Comparison of ENCODE assay signal across 13 cellular contexts in the genomic region with DNA sequence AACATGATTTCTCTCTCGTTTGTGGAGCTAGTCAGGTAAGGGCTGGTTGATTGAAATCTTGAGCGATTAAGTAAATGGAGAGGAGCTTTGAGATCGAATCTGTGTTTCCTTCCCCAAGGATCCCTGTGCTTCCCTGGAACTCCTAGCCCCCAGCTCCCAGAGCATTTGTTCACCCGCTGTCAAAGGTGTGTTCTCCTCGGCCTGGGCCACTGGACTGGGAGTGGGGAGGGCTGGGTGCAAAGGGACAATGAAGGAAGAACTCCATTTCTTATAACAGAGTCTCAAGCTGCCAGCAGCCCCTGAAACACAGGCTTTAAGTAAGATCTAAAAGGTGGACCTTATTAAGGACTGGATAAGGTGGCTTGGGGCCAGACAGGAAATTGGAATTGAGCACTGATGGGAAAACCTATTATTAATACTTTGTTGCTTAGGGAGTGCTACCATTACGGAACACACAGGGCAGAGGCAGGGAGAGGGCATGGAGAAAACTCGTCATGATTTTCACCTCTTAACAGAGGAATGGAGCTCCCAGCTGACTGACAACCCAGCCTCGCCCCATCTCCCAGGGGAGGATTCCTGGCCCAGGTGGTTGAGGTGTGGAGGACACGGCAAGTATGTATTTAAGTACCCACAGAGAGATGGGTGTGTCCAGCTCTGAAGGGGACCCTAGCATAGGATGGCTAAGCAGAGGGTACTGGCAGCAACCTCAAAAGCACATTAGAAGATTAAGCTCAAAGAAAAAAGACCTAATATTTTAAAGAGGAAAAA.
DNase-seq lines count a peak whose midpoint lies in the region; ATAC-seq, FAIRE-seq and TF ChIP-seq lines count a peak whose summit lies in the region.
"Had no signal": no experiment of that assay in that cellular context is flagged by ENCODE, and none has a peak within 500 bp of the region (broad histone marks: within the 10 kb centered on the region; RNA-seq: fewer than 3 reads in every experiment).

No MANE protein-coding gene starts in this region.

- no peak overlapping the region for H2BK15ac ChIP-seq in H1 (ENCODE audit: low read length)

- no peak overlapping the region for H3K4me3 ChIP-seq in BLaER1 treated with 17β-estradiol and CSF1 and Interleukin-3, amounts not matched to agents 10 nM and 100 nM
- H3K4me3 ChIP-seq in H1 (ENCODE audit: extremely low read depth in 1 of 4, insufficient read depth in 2 of 4, low read depth in 3 of 4, low read length in 4 of 4) (no peak overlapping the region), H7 (ENCODE audit: insufficient read depth, low read depth, low read length) (no peak overlapping the region)
- H3K4me3 ChIP-seq: A549 had no signal

- no peak overlapping the region for H2AK5ac ChIP-seq in H1 (ENCODE audit: low read depth, low read length)

- H2BK12ac ChIP-seq in H1 (ENCODE audit: low read depth, low read length): 0 out of 2 replicates have a peak overlapping the region, but pooled peaks have one; percentile 2

- DNase-seq in DMS79 treated with DMSO at 0.1 percent for 48 hours (lab: John Stamatoyannopoulos, UW) (peak; percentile 23), H1 (ENCODE audit: low read depth in 1 of 2, low spot score in 2 of 2) (no peak), osteocyte (ENCODE audit: extremely low spot score, unreplicated experiment) (peak; percentile 74), H7 (no peak)
- DNase-seq in effector CD4-positive, alpha-beta T cell: no peak
- DNase-seq: BE2C; Caco-2; CD8-positive, alpha-beta memory T cell; H9 had no signal

- WGBS in H1 (ENCODE audit: extremely low coverage in 1 of 2, insufficient coverage in 1 of 2, insufficient read length in 1 of 2, insufficient replicate concordance in 2 of 2, low coverage in 1 of 2, low lambda C conversion rate in 2 of 2, missing lambda C conversion rate in 1 of 2), 2 experiments: 87% methylated on average over 9 of the region's 9 CpGs; no CpG with 5 or more reads in 1 of the 2 experiments

- H4K5ac ChIP-seq in H1 (ENCODE audit: insufficient read length, low read depth, low read length): no peak overlapping the region

- H3K4ac ChIP-seq in H1 (replicated peaks; ENCODE audit: insufficient read length, low read depth, low read length): no peak overlapping the region

- H3K4me2 ChIP-seq in BLaER1 treated with 17β-estradiol and CSF1 and Interleukin-3, amounts not matched to agents 10 nM and 100 nM: peak overlapping the region in 9 of 11 experiments; percentile 31 to 82 (median 65); a peak in 19 of 22 replicates
- H3K4me2 ChIP-seq in H1 (ENCODE audit: insufficient read depth in 1 of 2, low read depth in 2 of 2, low read length in 2 of 2): no peak overlapping the region
- H3K4me2 ChIP-seq: A549 had no signal

- H2BK120ac ChIP-seq in H1 (replicated peaks; ENCODE audit: low read depth, low read length): no peak overlapping the region

- no peak overlapping the region for H3K56ac ChIP-seq in H1 (replicated peaks; ENCODE audit: insufficient read length, low read depth, low read length)

- H3K14ac ChIP-seq in H1 (ENCODE audit: insufficient read length): no peak overlapping the region

- TF ChIP-seq RAD21 in H1 (IDR thresholded peaks at IDR 0.05 in 1 of 2, conservative IDR thresholded peaks at IDR 0.05 in 1 of 2; ENCODE audit: low read depth in 2 of 2, low read length in 2 of 2): no peak

- no peaks in the 10 kb centered on the region for H3K36me3 ChIP-seq in BLaER1 treated with 17β-estradiol and CSF1 and Interleukin-3, amounts not matched to agents 10 nM and 100 nM
- H3K36me3 ChIP-seq in H1 (ENCODE audit: control insufficient read depth in 2 of 4, insufficient read depth in 4 of 4, low read length in 3 of 4) (no peaks in the 10 kb centered on the region), H7 (replicated peaks; ENCODE audit: control insufficient read depth, insufficient read depth, low read length) (no peaks in the 10 kb centered on the region)
- H3K36me3 ChIP-seq: BE2C had no signal

- peaks cover 0 to 52% (median 46%) of the 10 kb centered on the region in 10 experiments; a peak in 17 of 20 replicates for H3K4me1 ChIP-seq in BLaER1 treated with 17β-estradiol and CSF1 and Interleukin-3, amounts not matched to agents 10 nM and 100 nM
- no peaks in the 10 kb centered on the region for H3K4me1 ChIP-seq in H1 (replicated peaks in 1 of 4; ENCODE audit: control insufficient read depth in 3 of 4, insufficient read depth in 4 of 4, low read length in 3 of 4)
- H3K4me1 ChIP-seq: A549, BE2C, Caco-2 had no signal

- H2BK20ac ChIP-seq in H1 (ENCODE audit: low read length): no peak overlapping the region

- H4K20me1 ChIP-seq in BLaER1 treated with 17β-estradiol and CSF1 and Interleukin-3, amounts not matched to agents 10 nM and 100 nM: no peaks in the 10 kb centered on the region
- no peaks in the 10 kb centered on the region for H4K20me1 ChIP-seq in H1 (replicated peaks in 1 of 2; ENCODE audit: control insufficient read depth in 1 of 2, insufficient read depth in 2 of 2, low read length in 2 of 2)

- H3K79me1 ChIP-seq in H1 (ENCODE audit: low read depth, low read length): no peaks in the 10 kb centered on the region

- FAIRE-seq in H1 (lab: Jason Lieb, UNC): no peak
- FAIRE-seq: A549 had no signal

- H3K23ac ChIP-seq in H1 (ENCODE audit: insufficient read length): no peak overlapping the region

- no peak overlapping the region for H2BK5ac ChIP-seq in H1 (ENCODE audit: low read depth, low read length)

- no peak for TF ChIP-seq CTCF in H1 (IDR thresholded peaks at IDR 0.05; ENCODE audit: control extremely low read depth in 1 of 3, insufficient read depth in 1 of 3, low read depth in 1 of 3, low read length in 3 of 3)
- no peak for TF ChIP-seq CTCF in osteocyte (IDR thresholded peaks at IDR 0.05)

- H3K27me3 Mint-ChIP-seq in osteocyte (ENCODE audit: unreplicated experiment): no peaks in the 10 kb centered on the region

- no peak overlapping the region for H4K8ac ChIP-seq in H1 (ENCODE audit: extremely low read depth, insufficient read depth, low read length)

- no peaks in the 10 kb centered on the region for H3K27me3 ChIP-seq in BLaER1 treated with 17β-estradiol and CSF1 and Interleukin-3, amounts not matched to agents 10 nM and 100 nM
- no peaks in the 10 kb centered on the region for H3K27me3 ChIP-seq in H1 (replicated peaks in 1 of 4; ENCODE audit: control insufficient read depth in 3 of 4, extremely low read depth in 1 of 4, insufficient read depth in 3 of 4, low read length in 3 of 4)
- no peaks in the 10 kb centered on the region for H3K27me3 ChIP-seq in H7 (ENCODE audit: control insufficient read depth, insufficient read depth, low read length)
- H3K27me3 ChIP-seq: BE2C had no signal

- no peak overlapping the region for H4K91ac ChIP-seq in H1 (replicated peaks; ENCODE audit: insufficient read length, low read length)

- peak overlapping the region in 1 of 11 experiments; percentile 21; a peak in 1 of 22 replicates for H3K27ac ChIP-seq in BLaER1 treated with 17β-estradiol and CSF1 and Interleukin-3, amounts not matched to agents 10 nM and 100 nM
- no peak overlapping the region for H3K27ac ChIP-seq in H1 (ENCODE audit: low read depth, low read length)
- H3K27ac ChIP-seq: A549, HL-60 had no signal

- no peaks in the 10 kb centered on the region for H3K79me2 ChIP-seq in H1 (ENCODE audit: control insufficient read depth in 1 of 2, insufficient read depth in 2 of 2, low read length in 2 of 2)

- H3K9me3 Mint-ChIP-seq in osteocyte (ENCODE audit: unreplicated experiment): peaks cover 12% of the 10 kb centered on the region

- no peak overlapping the region for H3K4me3 Mint-ChIP-seq in osteocyte (ENCODE audit: unreplicated experiment)
- H3K4me3 Mint-ChIP-seq: CD8-positive, alpha-beta memory T cell; H9 had no signal

- no peak overlapping the region for H2AFZ ChIP-seq in H1 (ENCODE audit: low read length)

- ATAC-seq in HG03439 (IDR thresholded peaks at IDR 0.05; ENCODE audit: unreplicated experiment): no peak
- ATAC-seq: A549 had no signal

- no peak overlapping the region for H3K9ac ChIP-seq in BLaER1 treated with 17β-estradiol and CSF1 and Interleukin-3, amounts not matched to agents 10 nM and 100 nM
- no peak overlapping the region for H3K9ac ChIP-seq in H1 (replicated peaks in 1 of 4; ENCODE audit: extremely low read depth in 1 of 4, low read depth in 3 of 4, low read length in 3 of 4)

- no peaks in the 10 kb centered on the region for H3K23me2 ChIP-seq in H1 (ENCODE audit: low read depth, low read length)

- TF ChIP-seq EP300 in H1 (IDR thresholded peaks at IDR 0.05; ENCODE audit: borderline replicate concordance in 1 of 2, low read depth in 2 of 2, low read length in 2 of 2): no peak

- 0 out of 22 replicates have a peak, but pooled peaks cover 0 to 4% (median 0%) of the 10 kb centered on the region in 11 experiments for H3K9me3 ChIP-seq in BLaER1 treated with 17β-estradiol and CSF1 and Interleukin-3, amounts not matched to agents 10 nM and 100 nM (replicated peaks in 1 of 11)
- no peaks in the 10 kb centered on the region for H3K9me3 ChIP-seq in H1 (ENCODE audit: insufficient read depth in 2 of 2, low read depth in 1 of 2, low read length in 1 of 2)
- H3K9me3 ChIP-seq: A549, BE2C, Caco-2 had no signal

- POLR2A ChIA-PET in H1 (lab: Charles Lee; ENCODE audit: partially characterized antibody): interaction anchor here (1.9 kb wide), 1 partner anchor 9 kb away, joined by 5 read pairs; no protein-coding TSS in a partner anchor

- H3K27ac Mint-ChIP-seq in osteocyte (ENCODE audit: unreplicated experiment): no peak overlapping the region
- H3K27ac Mint-ChIP-seq: CD8-positive, alpha-beta memory T cell; H9 had no signal

- no peaks in the 10 kb centered on the region for H3K36me3 Mint-ChIP-seq in osteocyte (ENCODE audit: unreplicated experiment)
- H3K36me3 Mint-ChIP-seq: CD8-positive, alpha-beta memory T cell had no signal

- CTCF ChIA-PET in H1 (lab: Charles Lee; ENCODE audit: partially characterized antibody): interaction anchor here (0.5 to 3.2 kb wide), 6 partner anchors 9 to 870 kb away, joined by 3 to 18 read pairs (median 3); no protein-coding TSS in a partner anchor

- no peaks in the 10 kb centered on the region for H3K4me1 Mint-ChIP-seq in osteocyte (ENCODE audit: unreplicated experiment)
- H3K4me1 Mint-ChIP-seq: CD8-positive, alpha-beta memory T cell; H9 had no signal

- TF ChIP-seq POLR2A in H1 (IDR thresholded peaks at IDR 0.05; ENCODE audit: control extremely low read depth in 1 of 2, low read depth in 2 of 2, low read length in 2 of 2): no peak

- H3K18ac ChIP-seq in H1 (ENCODE audit: extremely low read depth, low read length): no peak overlapping the region

TF ChIP-seq in H1, 55 proteins besides CTCF, POLR2A, EP300 and RAD21 (continues in another document):
- TF ChIP-seq FOSL1 (IDR thresholded peaks at IDR 0.05; ENCODE audit: insufficient read depth, low read depth, low read length) (no peak), YY1 (IDR thresholded peaks at IDR 0.05; ENCODE audit: low read depth, low read length) (no peak), NANOG (IDR thresholded peaks at IDR 0.05; ENCODE audit: insufficient read depth, low read depth, low read length, poor library complexity, severe bottlenecking) (no peak), TBP (IDR thresholded peaks at IDR 0.05; ENCODE audit: low read depth, low read length) (no peak), EGR1 (IDR thresholded peaks at IDR 0.05; ENCODE audit: borderline replicate concordance, low read depth, low read length) (no peak), CTBP2 (IDR thresholded peaks at IDR 0.05; ENCODE audit: borderline replicate concordance, insufficient read depth, insufficient read length, low read length) (no peak)

Comparison
In these comparisons a context has a peak if more than half of its experiments do, and no peak if none do; other contexts are left out.
1. H3K4me2 ChIP-seq: peak in BLaER1 treated with 17β-estradiol and CSF1 and Interleukin-3, amounts not matched to agents 10 nM and 100 nM (9 of 11); none in H1 (0 of 2).
2. DNase-seq: peak in DMS79 treated with DMSO at 0.1 percent for 48 hours (single experiment) and osteocyte (single experiment); none in H1 (0 of 2), effector CD4-positive, alpha-beta T cell (single experiment) and H7 (single experiment).